ENCODE assay signal across 17 cellular contexts in genomic region chrX:86039625-86040568, GRCh38.
"Had no signal": no experiment of that assay in that cellular context is flagged by ENCODE, and none has a peak within 500 bp of the region (broad histone marks: within the 10 kb centered on the region; RNA-seq: fewer than 3 reads in every experiment).

No MANE protein-coding gene starts in this region.

- H3K4me3 Mint-ChIP-seq: activated naive CD8-positive, alpha-beta T cell treated with anti-CD3 and anti-CD28 coated beads, Interleukin-2, amount 10 ng/mL, durations not matched to agents 7 days and 5 days had no signal

- H3K27me3 Mint-ChIP-seq: activated naive CD8-positive, alpha-beta T cell treated with anti-CD3 and anti-CD28 coated beads, Interleukin-2, amount 10 ng/mL, durations not matched to agents 7 days and 5 days had no signal

- H3K27ac Mint-ChIP-seq: activated naive CD8-positive, alpha-beta T cell treated with anti-CD3 and anti-CD28 coated beads, Interleukin-2, amount 10 ng/mL, durations not matched to agents 7 days and 5 days had no signal

- H3K27me3 ChIP-seq: brain microvascular endothelial cell, transverse colon had no signal

- H3K4me1 ChIP-seq: lower lobe of right lung, transverse colon had no signal

- H3K27ac ChIP-seq: brain microvascular endothelial cell, lower lobe of right lung, SK-N-MC, skin epidermis, transverse colon had no signal

- H3K9me3 ChIP-seq: lower lobe of right lung, transverse colon had no signal

- H3K36me3 ChIP-seq: brain microvascular endothelial cell, lower lobe of right lung, transverse colon had no signal

- H3K9me3 Mint-ChIP-seq: activated naive CD8-positive, alpha-beta T cell treated with anti-CD3 and anti-CD28 coated beads, Interleukin-2, amount 10 ng/mL, durations not matched to agents 7 days and 5 days had no signal

- H3K4me3 ChIP-seq: lower lobe of right lung, SK-N-MC, skin epidermis, transverse colon had no signal

- DNase-seq: activated CD4-positive, alpha-beta T cell treated with anti-CD3 and anti-CD28 coated beads, Interleukin-2, amount 50 U/mL, for 1 hour; activated CD8-positive, alpha-beta memory T cell treated with anti-CD3 and anti-CD28 coated beads for 24 hours; activated gamma-delta T cell treated with Interleukin-2 at 50 U/mL for 16 hours; activated naive CD8-positive, alpha-beta T cell treated with anti-CD3 and anti-CD28 coated beads, Interleukin-2, amount 10 ng/mL, durations not matched to agents 7 days and 5 days; anterior cingulate cortex; brain microvascular endothelial cell; dermis blood vessel endothelial cell; hippocampal formation; lower lobe of right lung; midbrain; stimulated activated CD4-positive, alpha-beta T cell treated with anti-CD3 and anti-CD28 coated beads, Interleukin-4, amount 100 ng/mL, for 24 hours; stimulated activated naive CD4-positive, alpha-beta T cell treated with Interleukin-2 at 50 U/mL for 16 hours; T-helper 9 cell; transverse colon had no signal

- ATAC-seq: activated CD4-positive, CD25-positive, alpha-beta regulatory T cell treated with anti-CD3 and anti-CD28 coated beads, Interleukin-2, amount 50 U/mL, for 24 hours; lower lobe of right lung had no signal
